In the genomic region with DNA sequence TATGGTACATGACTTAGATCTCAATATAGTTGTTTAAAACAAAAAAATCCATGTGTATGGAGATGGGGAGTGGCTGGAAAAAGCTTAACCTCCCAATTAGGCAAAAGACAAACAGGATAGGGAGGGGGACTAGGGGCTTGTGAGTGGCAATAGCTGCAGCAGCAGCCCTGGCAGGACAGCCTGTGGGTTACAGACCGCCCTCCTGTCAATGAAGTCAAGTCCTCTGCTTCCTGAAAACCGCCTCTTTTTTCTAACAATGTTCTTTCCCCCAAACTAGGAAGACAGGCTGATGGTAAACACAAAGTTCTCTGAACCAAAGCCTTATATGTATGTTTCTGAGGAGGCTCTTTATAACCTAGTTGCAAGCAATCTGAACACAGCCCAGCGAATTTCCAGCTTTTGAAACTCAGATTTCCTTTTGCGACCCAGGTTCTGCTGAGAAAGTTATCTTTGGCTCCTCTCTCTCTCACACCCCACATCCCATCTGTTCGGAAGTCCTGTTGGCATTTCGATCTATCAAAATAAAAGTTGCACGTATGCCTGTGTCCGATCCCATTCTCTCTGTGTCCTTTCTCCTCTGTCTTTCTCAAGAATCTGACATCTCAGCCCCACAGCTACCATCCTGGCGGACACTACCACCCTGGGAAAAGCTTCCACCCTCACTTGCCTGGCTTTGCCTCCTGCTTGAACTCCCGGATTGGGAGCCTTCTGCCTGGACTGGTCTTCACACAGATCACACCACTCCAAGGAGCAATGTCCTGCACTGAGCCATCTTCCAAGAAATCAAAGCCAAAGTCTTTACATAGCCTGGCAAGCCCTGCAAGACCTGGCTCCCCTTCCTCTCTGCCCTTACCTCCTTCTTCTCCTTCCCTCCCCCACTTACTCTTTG, we compare ENCODE assay signal across 10 cellular contexts. TPM values are rescaled to one million over a fixed set of nuclear protein-coding genes. Genes with fewer than 3 reads are reported as not detected.
A peak's percentile ranks its signal among the peaks of the same experiment; 100 is the strongest.
DNase-seq lines count a peak whose midpoint lies in the region; ATAC-seq and TF ChIP-seq lines count a peak whose summit lies in the region.
"Had no signal": no experiment of that assay in that cellular context is flagged by ENCODE, and none has a peak within 500 bp of the region (broad histone marks: within the 10 kb centered on the region; RNA-seq: fewer than 3 reads in every experiment).

No MANE protein-coding gene starts in this region.

- H3K9me2 ChIP-seq in OCI-LY7 (ENCODE audit: insufficient read depth, low read length): no peaks in the 10 kb centered on the region

- peak overlapping the region; percentile 45; the same call in 1 of the 2 replicates for H3K27ac Mint-ChIP-seq in HFFc6
- H3K27ac Mint-ChIP-seq: CD8-positive, alpha-beta memory T cell had no signal

- POLR2A ChIA-PET in OCI-LY7 (lab: Charles Lee): no interaction called here

- no peaks in the 10 kb centered on the region for H3K9me3 ChIP-seq in left lung
- no peaks in the 10 kb centered on the region for H3K9me3 ChIP-seq in stomach smooth muscle (ENCODE audit: control insufficient read depth in 2 of 2, low read length in 2 of 2)
- H3K9me3 ChIP-seq in OCI-LY7 (ENCODE audit: low read length): no peaks in the 10 kb centered on the region

- CTCF ChIA-PET in OCI-LY7 (lab: Charles Lee; ENCODE audit: unreplicated experiment): no interaction called here

- TF ChIP-seq CTCF in HFFc6 (IDR thresholded peaks at IDR 0.05): no peak
- no peak for TF ChIP-seq CTCF in left lung (IDR thresholded peaks at IDR 0.05)
- no peak for TF ChIP-seq CTCF in OCI-LY7 (conservative IDR thresholded peaks at IDR 0.05; ENCODE audit: low read length)

- H3K27me3 ChIP-seq in left lung: no peaks in the 10 kb centered on the region
- H3K27me3 ChIP-seq in stomach smooth muscle (ENCODE audit: control insufficient read depth in 1 of 2, insufficient read depth in 2 of 2, low read length in 2 of 2): no peaks in the 10 kb centered on the region

- no peaks in the 10 kb centered on the region for H3K9me3 Mint-ChIP-seq in HFFc6

- H2AFZ ChIP-seq in OCI-LY7 (ENCODE audit: low read length): no peak overlapping the region

- H3K4me3 ChIP-seq in left lung (no peak overlapping the region), stomach smooth muscle (ENCODE audit: low read length in 2 of 2) (peak overlapping the region; percentile 58 to 68), OCI-LY7 (ENCODE audit: low read depth, low read length, poor library complexity, severe bottlenecking) (no peak overlapping the region)

- peak; percentile 51 for ATAC-seq in left lung
- ATAC-seq in activated CD4-positive, CD25-positive, alpha-beta regulatory T cell treated with anti-CD3 and anti-CD28 coated beads, Interleukin-2, amount 50 U/mL, for 24 hours: no peak
- ATAC-seq in GM21360 (IDR thresholded peaks at IDR 0.05; ENCODE audit: unreplicated experiment): no peak
- no peak for ATAC-seq in HG03457 (IDR thresholded peaks at IDR 0.05; ENCODE audit: unreplicated experiment)

- H3K36me3 Mint-ChIP-seq in HFFc6 (ENCODE audit: low read depth): peaks cover 65% of the 10 kb centered on the region

- H3K27ac ChIP-seq in cingulate gyrus (ENCODE audit: low read depth, low read length): peak overlapping the region; percentile 24
- H3K27ac ChIP-seq in left lung: peak overlapping the region; percentile 46 to 69
- peak overlapping the region; percentile 80 for H3K27ac ChIP-seq in stomach smooth muscle (ENCODE audit: low read length)
- H3K27ac ChIP-seq in OCI-LY7 (ENCODE audit: low read depth, low read length, poor library complexity, severe bottlenecking): no peak overlapping the region
- H3K27ac ChIP-seq: VCaP had no signal

- DNase-seq in HFFc6 (no peak), left lung (no peak), OCI-LY7 (ENCODE audit: low spot score) (no peak)
- DNase-seq: CD8-positive, alpha-beta memory T cell had no signal

- H3K4me1 Mint-ChIP-seq in HFFc6 (ENCODE audit: low read depth): peaks cover 95% of the 10 kb centered on the region
- H3K4me1 Mint-ChIP-seq: CD8-positive, alpha-beta memory T cell had no signal

- peaks cover 20 to 42% of the 10 kb centered on the region in 2 donors for H3K4me1 ChIP-seq in left lung
- H3K4me1 ChIP-seq in stomach smooth muscle (ENCODE audit: control insufficient read depth, insufficient read depth, low read length): peaks cover 37% of the 10 kb centered on the region
- H3K4me1 ChIP-seq in OCI-LY7 (ENCODE audit: insufficient read depth, low read length, poor library complexity, severe bottlenecking): no peaks in the 10 kb centered on the region

- no TSS peak for BruUV-seq in OCI-LY7 (replicated peaks; lab: Mats Ljungman, UMichigan)

- H3K36me3 ChIP-seq in left lung: no peaks in the 10 kb centered on the region
- no peaks in the 10 kb centered on the region for H3K36me3 ChIP-seq in stomach smooth muscle (ENCODE audit: control insufficient read depth in 2 of 2, insufficient read depth in 2 of 2, low read length in 2 of 2)
- H3K36me3 ChIP-seq in OCI-LY7 (ENCODE audit: insufficient read depth, low read length): no peaks in the 10 kb centered on the region

- peaks cover 5% of the 10 kb centered on the region for H3K27me3 Mint-ChIP-seq in HFFc6 (ENCODE audit: insufficient read depth)

- peak overlapping the region; percentile 55 to 63 for H3K9ac ChIP-seq in stomach smooth muscle (ENCODE audit: low read length in 2 of 2)

- peak overlapping the region; percentile 4; the same call in 1 of the 2 replicates for H3K4me3 Mint-ChIP-seq in HFFc6
- H3K4me3 Mint-ChIP-seq: CD8-positive, alpha-beta memory T cell had no signal

- H3K79me2 ChIP-seq in OCI-LY7 (ENCODE audit: insufficient read depth, low read depth, low read length): no peaks in the 10 kb centered on the region

- no peaks in the 10 kb centered on the region for H4K20me1 ChIP-seq in OCI-LY7 (ENCODE audit: insufficient read depth, low read length)

- intact Hi-C loops in left lung (cut with DNase I) (no loop called here), OCI-LY7 (cut with micrococcal nuclease; ENCODE audit: unreplicated experiment) (no loop called here)

- H3K4me2 ChIP-seq in OCI-LY7 (ENCODE audit: low read length): no peak overlapping the region

RNA-seq across cellular contexts. Expression of a gene that starts 10.1 kb away (rescaled TPM):
- 100 to 1,000 TPM in 3 of 6 experiments, 10 to 100 TPM in 3; 78.8 to 115 (median 94.6) TPM for total RNA-seq in HFFc6 (2021; fragmentation: NEBNext Ultra II Directional; extraction: Animal tissue kit (Norgen Biotek cat#: 25700))
- total RNA-seq in left lung: 10 to 100 TPM; 24.0 to 26.6 TPM
- not detected in 2 replicates for total RNA-seq in OCI-LY7 (2014; rRNA removed; shearing (Covaris generic))
- not detected in 2 replicates for total RNA-seq in OCI-LY7 (2022)
- total RNA-seq: CD8-positive, alpha-beta memory T cell had no signal

Comparison
In these comparisons a context has a peak if more than half of its experiments do, and no peak if none do; other contexts are left out.
1. H3K4me3 ChIP-seq: peak in stomach smooth muscle (2 of 2); none in left lung (0 of 2) and OCI-LY7 (single experiment).
2. RNA of a gene that starts 10.1 kb away (total RNA-seq): 78.8 to 115 TPM in HFFc6 and 24.0 to 26.6 TPM in left lung; not detected in OCI-LY7; every median in the first group is over 10 times any median in the second.